ENCODE assay signal across 29 cellular contexts in the genomic region with DNA sequence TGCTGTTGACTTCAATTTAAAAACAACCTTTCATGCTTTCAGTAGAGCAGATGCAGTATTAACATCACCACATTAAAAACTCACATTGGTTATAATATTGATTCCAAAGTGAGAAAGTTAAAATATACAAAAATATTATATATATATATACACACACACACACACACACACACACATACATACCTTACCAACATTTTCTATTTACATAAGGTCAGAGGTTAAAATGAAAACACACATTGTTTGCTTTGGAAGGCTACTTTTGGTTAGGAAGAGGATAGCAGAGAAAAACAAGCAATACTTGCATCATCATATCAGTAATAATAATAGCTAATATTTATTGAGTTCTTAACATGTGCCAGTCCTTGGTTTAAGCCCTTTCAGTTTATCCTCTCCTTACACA.
"Had no signal": no experiment of that assay in that cellular context is flagged by ENCODE, and none has a peak within 500 bp of the region (broad histone marks: within the 10 kb centered on the region; RNA-seq: fewer than 3 reads in every experiment).

No MANE protein-coding gene starts in this region.

- H3K27ac ChIP-seq: stomach, suprapubic skin, testis, thoracic aorta, thyroid gland, tibial artery, tibial nerve, transverse colon, upper lobe of left lung, upper lobe of right lung, uterus, vagina had no signal

- H3K4me1 ChIP-seq: stomach, suprapubic skin, testis, thyroid gland, tibial artery, tibial nerve, transverse colon, upper lobe of left lung, upper lobe of right lung, uterus, vagina had no signal

- H3K4me3 Mint-ChIP-seq: stimulated activated effector memory CD8-positive, alpha-beta T cell treated with anti-CD3 and anti-CD28 coated beads, Interleukin-12 subunit alpha, Interleukin-12 subunit beta, amount 100 ng/mL, for 72 hours; stimulated activated memory B cell treated with anti-CD40 and anti-IgM and Interleukin-4, amounts not matched to agents 10 μg/mL and 1 μg/mL and 100 μg/mL, for 72 hours; stimulated activated naive B cell treated with anti-CD40 and anti-IgM and Interleukin-4, amounts not matched to agents 10 μg/mL and 1 μg/mL and 100 μg/mL, for 72 hours; stimulated activated naive CD8-positive, alpha-beta T cell treated with anti-CD3 and anti-CD28 coated beads, Interleukin-15, amount 100 ng/mL, for 72 hours; stimulated activated naive CD8-positive, alpha-beta T cell treated with anti-CD3 and anti-CD28 coated beads, Interleukin-15, Interleukin-2, amounts not matched to agents 100 ng/mL and 50 ng/mL, for 24 hours; type B pancreatic cell had no signal

- H3K27me3 Mint-ChIP-seq: stimulated activated memory B cell treated with anti-CD40 and anti-IgM and Interleukin-4, amounts not matched to agents 10 μg/mL and 1 μg/mL and 100 μg/mL, for 72 hours; stimulated activated naive B cell treated with anti-CD40 and anti-IgM and Interleukin-4, amounts not matched to agents 10 μg/mL and 1 μg/mL and 100 μg/mL, for 72 hours; stimulated activated naive CD8-positive, alpha-beta T cell treated with anti-CD3 and anti-CD28 coated beads, Interleukin-15, amount 100 ng/mL, for 72 hours; stimulated activated naive CD8-positive, alpha-beta T cell treated with anti-CD3 and anti-CD28 coated beads, Interleukin-15, Interleukin-2, amounts not matched to agents 100 ng/mL and 50 ng/mL, for 24 hours; type B pancreatic cell had no signal

- H3K4me3 ChIP-seq: stomach, suprapubic skin, testis, thoracic aorta, thyroid gland, tibial artery, tibial nerve, transverse colon, upper lobe of left lung, upper lobe of right lung, uterus, vagina had no signal

- H3K27ac Mint-ChIP-seq: stimulated activated effector memory CD8-positive, alpha-beta T cell treated with anti-CD3 and anti-CD28 coated beads, Interleukin-12 subunit alpha, Interleukin-12 subunit beta, amount 100 ng/mL, for 72 hours; stimulated activated memory B cell treated with anti-CD40 and anti-IgM and Interleukin-4, amounts not matched to agents 10 μg/mL and 1 μg/mL and 100 μg/mL, for 72 hours; stimulated activated naive B cell treated with anti-CD40 and anti-IgM and Interleukin-4, amounts not matched to agents 10 μg/mL and 1 μg/mL and 100 μg/mL, for 72 hours; stimulated activated naive CD8-positive, alpha-beta T cell treated with anti-CD3 and anti-CD28 coated beads, Interleukin-15, amount 100 ng/mL, for 72 hours; stimulated activated naive CD8-positive, alpha-beta T cell treated with anti-CD3 and anti-CD28 coated beads, Interleukin-15, Interleukin-2, amounts not matched to agents 100 ng/mL and 50 ng/mL, for 24 hours; type B pancreatic cell had no signal

- DNase-seq: stimulated activated CD4-positive, alpha-beta T cell treated with anti-CD3 and anti-CD28 coated beads, Interleukin-2, amount 100 ng/mL, for 48 hours; stimulated activated CD4-positive, alpha-beta T cell treated with anti-CD3 and anti-CD28 coated beads, Interleukin-4, amount 100 ng/mL, for 1 hour; stimulated activated CD4-positive, alpha-beta T cell treated with anti-CD3 and anti-CD28 coated beads, Interleukin-4, amount 100 ng/mL, for 24 hours; stimulated activated CD4-positive, alpha-beta T cell treated with anti-CD3 and anti-CD28 coated beads, Interleukin-4, amount 100 ng/mL, for 4 hours; stimulated activated CD8-positive, alpha-beta memory T cell treated with anti-CD3 and anti-CD28 coated beads, Interleukin-4, amount 100 ng/mL, for 48 hours; stimulated activated naive B cell treated with anti-CD40 and anti-IgM and Interleukin-4, amounts not matched to agents 10 μg/mL and 1 μg/mL and 100 μg/mL, for 72 hours; stimulated activated naive CD4-positive, alpha-beta T cell; stimulated activated naive CD4-positive, alpha-beta T cell treated with Interleukin-2 at 50 U/mL for 16 hours; stimulated activated naive CD8-positive, alpha-beta T cell treated with anti-CD3 and anti-CD28 coated beads, Interleukin-15, amount 100 ng/mL, for 72 hours; stimulated activated naive CD8-positive, alpha-beta T cell treated with anti-CD3 and anti-CD28 coated beads, Interleukin-15, Interleukin-2, amounts not matched to agents 100 U/mL and 50 U/mL, for 24 hours; stomach; substantia nigra; testis; thyroid gland; tibial artery; transverse colon; trophoblast cell; upper lobe of left lung; upper lobe of right lung; uterus had no signal

- H3K36me3 ChIP-seq: stomach, suprapubic skin, thoracic aorta, thyroid gland, tibial artery, tibial nerve, transverse colon, upper lobe of left lung, upper lobe of right lung, uterus, vagina had no signal

- FAIRE-seq: urothelium cell line had no signal

- ATAC-seq: stimulated activated effector memory CD8-positive, alpha-beta T cell treated with anti-CD3 and anti-CD28 coated beads, Interleukin-12 subunit alpha, Interleukin-12 subunit beta, amount 100 ng/mL, for 72 hours; stimulated activated memory B cell treated with anti-CD40 and anti-IgM and Interleukin-4, amounts not matched to agents 10 μg/mL and 1 μg/mL and 100 μg/mL, for 72 hours; stimulated activated naive B cell treated with anti-CD40 and anti-IgM and Interleukin-4, amounts not matched to agents 10 μg/mL and 1 μg/mL and 100 μg/mL, for 72 hours; stimulated activated naive CD8-positive, alpha-beta T cell treated with anti-CD3 and anti-CD28 coated beads, Interleukin-15, amount 100 ng/mL, for 72 hours; stimulated activated naive CD8-positive, alpha-beta T cell treated with anti-CD3 and anti-CD28 coated beads, Interleukin-15, Interleukin-2, amounts not matched to agents 100 U/mL and 50 U/mL, for 24 hours; upper lobe of right lung had no signal

- H3K4me1 Mint-ChIP-seq: stimulated activated effector memory CD8-positive, alpha-beta T cell treated with anti-CD3 and anti-CD28 coated beads, Interleukin-12 subunit alpha, Interleukin-12 subunit beta, amount 100 ng/mL, for 72 hours; stimulated activated memory B cell treated with anti-CD40 and anti-IgM and Interleukin-4, amounts not matched to agents 10 μg/mL and 1 μg/mL and 100 μg/mL, for 72 hours; stimulated activated naive B cell treated with anti-CD40 and anti-IgM and Interleukin-4, amounts not matched to agents 10 μg/mL and 1 μg/mL and 100 μg/mL, for 72 hours; stimulated activated naive CD8-positive, alpha-beta T cell treated with anti-CD3 and anti-CD28 coated beads, Interleukin-15, amount 100 ng/mL, for 72 hours had no signal

- H3K27me3 ChIP-seq: stomach, suprapubic skin, testis, thyroid gland, tibial artery, tibial nerve, transverse colon, upper lobe of left lung, upper lobe of right lung, vagina had no signal

- H3K36me3 Mint-ChIP-seq: stimulated activated effector memory CD8-positive, alpha-beta T cell treated with anti-CD3 and anti-CD28 coated beads, Interleukin-12 subunit alpha, Interleukin-12 subunit beta, amount 100 ng/mL, for 72 hours; stimulated activated memory B cell treated with anti-CD40 and anti-IgM and Interleukin-4, amounts not matched to agents 10 μg/mL and 1 μg/mL and 100 μg/mL, for 72 hours; type B pancreatic cell had no signal

- H3K9me3 ChIP-seq: suprapubic skin, testis, thoracic aorta, thyroid gland, transverse colon, upper lobe of right lung, uterus, vagina had no signal
